In the genomic region with DNA sequence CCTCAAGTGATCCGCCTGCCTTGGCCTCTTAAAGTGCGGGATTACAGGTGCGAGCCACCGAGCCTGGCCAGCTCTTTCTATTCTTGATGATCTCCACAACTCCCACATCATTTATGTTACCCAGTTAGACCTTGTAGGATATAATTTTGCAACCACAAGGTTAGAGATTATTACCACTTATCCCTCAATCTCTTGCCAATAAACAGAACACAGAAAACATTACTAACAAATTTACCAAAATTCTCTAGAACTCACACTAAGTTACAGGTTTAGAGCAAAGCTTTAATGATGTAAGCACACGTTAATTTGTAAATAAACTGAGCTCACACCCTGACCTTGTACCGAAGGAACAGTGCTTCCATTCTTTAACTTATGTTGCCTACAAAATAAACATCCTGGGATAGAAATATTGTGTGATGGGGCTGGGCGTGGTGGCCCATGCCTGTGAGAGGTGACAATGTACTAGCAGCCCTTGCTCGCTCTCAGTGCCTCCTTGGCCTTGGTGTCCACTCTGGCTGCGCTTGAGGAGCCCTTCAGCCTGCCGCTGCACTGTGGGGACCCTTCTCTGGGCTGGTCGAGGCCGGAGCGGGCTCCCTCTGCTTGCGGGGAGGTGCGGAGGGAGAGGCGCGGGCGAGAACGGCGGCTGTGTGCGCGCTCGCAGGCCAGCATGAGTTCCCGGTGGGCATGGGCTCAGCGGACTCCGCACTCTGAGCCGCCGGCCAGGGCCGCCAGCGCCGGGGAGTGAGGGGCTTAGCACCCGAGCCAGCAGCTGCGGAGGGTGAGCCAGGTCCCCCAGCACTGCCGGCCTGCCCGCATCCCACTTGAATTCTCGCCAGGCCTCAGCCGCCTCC, we compare ENCODE assay signal across 1 cellular context.
TF ChIP-seq lines count a peak whose summit lies in the region.

No MANE protein-coding gene starts in this region.

TF ChIP-seq in HepG2, 621 proteins besides CTCF, POLR2A, EP300 and RAD21 (continued from another document and continues in another):
- TF ChIP-seq, protein P1, sequence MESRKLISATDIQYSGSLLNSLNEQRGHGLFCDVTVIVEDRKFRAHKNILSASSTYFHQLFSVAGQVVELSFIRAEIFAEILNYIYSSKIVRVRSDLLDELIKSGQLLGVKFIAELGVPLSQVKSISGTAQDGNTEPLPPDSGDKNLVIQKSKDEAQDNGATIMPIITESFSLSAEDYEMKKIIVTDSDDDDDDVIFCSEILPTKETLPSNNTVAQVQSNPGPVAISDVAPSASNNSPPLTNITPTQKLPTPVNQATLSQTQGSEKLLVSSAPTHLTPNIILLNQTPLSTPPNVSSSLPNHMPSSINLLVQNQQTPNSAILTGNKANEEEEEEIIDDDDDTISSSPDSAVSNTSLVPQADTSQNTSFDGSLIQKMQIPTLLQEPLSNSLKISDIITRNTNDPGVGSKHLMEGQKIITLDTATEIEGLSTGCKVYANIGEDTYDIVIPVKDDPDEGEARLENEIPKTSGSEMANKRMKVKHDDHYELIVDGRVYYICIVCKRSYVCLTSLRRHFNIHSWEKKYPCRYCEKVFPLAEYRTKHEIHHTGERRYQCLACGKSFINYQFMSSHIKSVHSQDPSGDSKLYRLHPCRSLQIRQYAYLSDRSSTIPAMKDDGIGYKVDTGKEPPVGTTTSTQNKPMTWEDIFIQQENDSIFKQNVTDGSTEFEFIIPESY (CRISPR knock-in tag; IDR thresholded peaks at IDR 0.05), result peak; percentile 59
- no peak for TF ChIP-seq SMARCE1 (IDR thresholded peaks at IDR 0.05; ENCODE audit: borderline replicate concordance)
- TF ChIP-seq KAT7 (CRISPR knock-in tag; IDR thresholded peaks at IDR 0.05; ENCODE audit: borderline replicate concordance), result no peak
- no peak for TF ChIP-seq IKZF4 (CRISPR knock-in tag; IDR thresholded peaks at IDR 0.05; ENCODE audit: borderline replicate concordance, low read depth, not compliant biosample characterization)
- no peak for TF ChIP-seq ZNF709 (CRISPR knock-in tag; IDR thresholded peaks at IDR 0.05)
- TF ChIP-seq NRL (CRISPR knock-in tag; IDR thresholded peaks at IDR 0.05; ENCODE audit: borderline replicate concordance), result 0 out of 2 replicates have a peak, but pooled peaks have one; percentile 63
- no peak for TF ChIP-seq HES4 (CRISPR knock-in tag; IDR thresholded peaks at IDR 0.05; ENCODE audit: borderline replicate concordance)
- no peak for TF ChIP-seq HNRNPK (IDR thresholded peaks at IDR 0.05; ENCODE audit: low read depth, low read length, poor library complexity, severe bottlenecking)
- peak; percentile 29; the same call in 1 of the 2 replicates for TF ChIP-seq ZSCAN21 (CRISPR knock-in tag; IDR thresholded peaks at IDR 0.05; ENCODE audit: borderline replicate concordance)
- no peak for TF ChIP-seq ZNF660 (CRISPR knock-in tag; IDR thresholded peaks at IDR 0.05; ENCODE audit: borderline replicate concordance, low read depth)
- TF ChIP-seq ZNF549 (CRISPR knock-in tag; IDR thresholded peaks at IDR 0.05), result no peak
- TF ChIP-seq, protein P2, sequence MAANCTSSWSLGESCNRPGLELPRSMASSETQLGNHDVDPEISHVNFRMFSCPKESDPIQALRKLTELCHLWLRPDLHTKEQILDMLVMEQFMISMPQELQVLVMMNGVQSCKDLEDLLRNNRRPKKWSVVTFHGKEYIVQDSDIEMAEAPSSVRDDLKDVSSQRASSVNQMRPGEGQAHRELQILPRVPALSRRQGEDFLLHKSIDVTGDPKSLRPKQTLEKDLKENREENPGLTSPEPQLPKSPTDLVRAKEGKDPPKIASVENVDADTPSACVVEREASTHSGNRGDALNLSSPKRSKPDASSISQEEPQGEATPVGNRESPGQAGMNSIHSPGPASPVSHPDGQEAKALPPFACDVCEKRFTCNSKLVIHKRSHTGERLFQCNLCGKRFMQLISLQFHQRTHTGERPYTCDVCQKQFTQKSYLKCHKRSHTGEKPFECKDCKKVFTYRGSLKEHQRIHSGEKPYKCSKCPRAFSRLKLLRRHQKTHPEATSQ (CRISPR knock-in tag; IDR thresholded peaks at IDR 0.05; ENCODE audit: borderline replicate concordance), result no peak
- TF ChIP-seq, protein P3, sequence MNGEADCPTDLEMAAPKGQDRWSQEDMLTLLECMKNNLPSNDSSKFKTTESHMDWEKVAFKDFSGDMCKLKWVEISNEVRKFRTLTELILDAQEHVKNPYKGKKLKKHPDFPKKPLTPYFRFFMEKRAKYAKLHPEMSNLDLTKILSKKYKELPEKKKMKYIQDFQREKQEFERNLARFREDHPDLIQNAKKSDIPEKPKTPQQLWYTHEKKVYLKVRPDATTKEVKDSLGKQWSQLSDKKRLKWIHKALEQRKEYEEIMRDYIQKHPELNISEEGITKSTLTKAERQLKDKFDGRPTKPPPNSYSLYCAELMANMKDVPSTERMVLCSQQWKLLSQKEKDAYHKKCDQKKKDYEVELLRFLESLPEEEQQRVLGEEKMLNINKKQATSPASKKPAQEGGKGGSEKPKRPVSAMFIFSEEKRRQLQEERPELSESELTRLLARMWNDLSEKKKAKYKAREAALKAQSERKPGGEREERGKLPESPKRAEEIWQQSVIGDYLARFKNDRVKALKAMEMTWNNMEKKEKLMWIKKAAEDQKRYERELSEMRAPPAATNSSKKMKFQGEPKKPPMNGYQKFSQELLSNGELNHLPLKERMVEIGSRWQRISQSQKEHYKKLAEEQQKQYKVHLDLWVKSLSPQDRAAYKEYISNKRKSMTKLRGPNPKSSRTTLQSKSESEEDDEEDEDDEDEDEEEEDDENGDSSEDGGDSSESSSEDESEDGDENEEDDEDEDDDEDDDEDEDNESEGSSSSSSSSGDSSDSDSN (CRISPR knock-in tag; IDR thresholded peaks at IDR 0.05), result peak; percentile 52; the same call in 1 of the 2 replicates
- TF ChIP-seq, protein P4, sequence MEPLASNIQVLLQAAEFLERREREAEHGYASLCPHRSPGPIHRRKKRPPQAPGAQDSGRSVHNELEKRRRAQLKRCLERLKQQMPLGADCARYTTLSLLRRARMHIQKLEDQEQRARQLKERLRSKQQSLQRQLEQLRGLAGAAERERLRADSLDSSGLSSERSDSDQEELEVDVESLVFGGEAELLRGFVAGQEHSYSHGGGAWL (CRISPR knock-in tag; IDR thresholded peaks at IDR 0.05), result no peak; the same call in 1 of the 2 replicates
- no peak for TF ChIP-seq HNRNPL (IDR thresholded peaks at IDR 0.05; ENCODE audit: low read depth, low read length)
- no peak for TF ChIP-seq ZNF496 (CRISPR knock-in tag; IDR thresholded peaks at IDR 0.05; ENCODE audit: insufficient replicate concordance)
- TF ChIP-seq ZBTB38 (CRISPR knock-in tag; IDR thresholded peaks at IDR 0.05), result peak; percentile 55
- no peak for TF ChIP-seq ARNT (IDR thresholded peaks at IDR 0.05)
- TF ChIP-seq U2AF1 (optimal IDR thresholded peaks at IDR 0.05; ENCODE audit: low read depth, low read length), result no peak
- TF ChIP-seq, protein P5, sequence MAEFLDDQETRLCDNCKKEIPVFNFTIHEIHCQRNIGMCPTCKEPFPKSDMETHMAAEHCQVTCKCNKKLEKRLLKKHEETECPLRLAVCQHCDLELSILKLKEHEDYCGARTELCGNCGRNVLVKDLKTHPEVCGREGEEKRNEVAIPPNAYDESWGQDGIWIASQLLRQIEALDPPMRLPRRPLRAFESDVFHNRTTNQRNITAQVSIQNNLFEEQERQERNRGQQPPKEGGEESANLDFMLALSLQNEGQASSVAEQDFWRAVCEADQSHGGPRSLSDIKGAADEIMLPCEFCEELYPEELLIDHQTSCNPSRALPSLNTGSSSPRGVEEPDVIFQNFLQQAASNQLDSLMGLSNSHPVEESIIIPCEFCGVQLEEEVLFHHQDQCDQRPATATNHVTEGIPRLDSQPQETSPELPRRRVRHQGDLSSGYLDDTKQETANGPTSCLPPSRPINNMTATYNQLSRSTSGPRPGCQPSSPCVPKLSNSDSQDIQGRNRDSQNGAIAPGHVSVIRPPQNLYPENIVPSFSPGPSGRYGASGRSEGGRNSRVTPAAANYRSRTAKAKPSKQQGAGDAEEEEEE (CRISPR knock-in tag; IDR thresholded peaks at IDR 0.05; ENCODE audit: borderline replicate concordance), result no peak
- peak; percentile 34; the same call in 1 of the 2 replicates for TF ChIP-seq SALL1 (CRISPR knock-in tag; IDR thresholded peaks at IDR 0.05)
- no peak for TF ChIP-seq ZNF558 (CRISPR knock-in tag; IDR thresholded peaks at IDR 0.05; ENCODE audit: borderline replicate concordance)
- TF ChIP-seq, protein P6, sequence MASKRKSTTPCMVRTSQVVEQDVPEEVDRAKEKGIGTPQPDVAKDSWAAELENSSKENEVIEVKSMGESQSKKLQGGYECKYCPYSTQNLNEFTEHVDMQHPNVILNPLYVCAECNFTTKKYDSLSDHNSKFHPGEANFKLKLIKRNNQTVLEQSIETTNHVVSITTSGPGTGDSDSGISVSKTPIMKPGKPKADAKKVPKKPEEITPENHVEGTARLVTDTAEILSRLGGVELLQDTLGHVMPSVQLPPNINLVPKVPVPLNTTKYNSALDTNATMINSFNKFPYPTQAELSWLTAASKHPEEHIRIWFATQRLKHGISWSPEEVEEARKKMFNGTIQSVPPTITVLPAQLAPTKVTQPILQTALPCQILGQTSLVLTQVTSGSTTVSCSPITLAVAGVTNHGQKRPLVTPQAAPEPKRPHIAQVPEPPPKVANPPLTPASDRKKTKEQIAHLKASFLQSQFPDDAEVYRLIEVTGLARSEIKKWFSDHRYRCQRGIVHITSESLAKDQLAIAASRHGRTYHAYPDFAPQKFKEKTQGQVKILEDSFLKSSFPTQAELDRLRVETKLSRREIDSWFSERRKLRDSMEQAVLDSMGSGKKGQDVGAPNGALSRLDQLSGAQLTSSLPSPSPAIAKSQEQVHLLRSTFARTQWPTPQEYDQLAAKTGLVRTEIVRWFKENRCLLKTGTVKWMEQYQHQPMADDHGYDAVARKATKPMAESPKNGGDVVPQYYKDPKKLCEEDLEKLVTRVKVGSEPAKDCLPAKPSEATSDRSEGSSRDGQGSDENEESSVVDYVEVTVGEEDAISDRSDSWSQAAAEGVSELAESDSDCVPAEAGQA (IDR thresholded peaks at IDR 0.05; ENCODE audit: low read depth), result no peak
- TF ChIP-seq, protein P6 (CRISPR knock-in tag; IDR thresholded peaks at IDR 0.05; ENCODE audit: borderline replicate concordance), result no peak
- TF ChIP-seq, protein P7, sequence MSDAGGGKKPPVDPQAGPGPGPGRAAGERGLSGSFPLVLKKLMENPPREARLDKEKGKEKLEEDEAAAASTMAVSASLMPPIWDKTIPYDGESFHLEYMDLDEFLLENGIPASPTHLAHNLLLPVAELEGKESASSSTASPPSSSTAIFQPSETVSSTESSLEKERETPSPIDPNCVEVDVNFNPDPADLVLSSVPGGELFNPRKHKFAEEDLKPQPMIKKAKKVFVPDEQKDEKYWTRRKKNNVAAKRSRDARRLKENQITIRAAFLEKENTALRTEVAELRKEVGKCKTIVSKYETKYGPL (CRISPR knock-in tag; IDR thresholded peaks at IDR 0.05), result no peak
- TF ChIP-seq ZKSCAN5 (CRISPR knock-in tag; IDR thresholded peaks at IDR 0.05), result no peak
- TF ChIP-seq, protein P8, sequence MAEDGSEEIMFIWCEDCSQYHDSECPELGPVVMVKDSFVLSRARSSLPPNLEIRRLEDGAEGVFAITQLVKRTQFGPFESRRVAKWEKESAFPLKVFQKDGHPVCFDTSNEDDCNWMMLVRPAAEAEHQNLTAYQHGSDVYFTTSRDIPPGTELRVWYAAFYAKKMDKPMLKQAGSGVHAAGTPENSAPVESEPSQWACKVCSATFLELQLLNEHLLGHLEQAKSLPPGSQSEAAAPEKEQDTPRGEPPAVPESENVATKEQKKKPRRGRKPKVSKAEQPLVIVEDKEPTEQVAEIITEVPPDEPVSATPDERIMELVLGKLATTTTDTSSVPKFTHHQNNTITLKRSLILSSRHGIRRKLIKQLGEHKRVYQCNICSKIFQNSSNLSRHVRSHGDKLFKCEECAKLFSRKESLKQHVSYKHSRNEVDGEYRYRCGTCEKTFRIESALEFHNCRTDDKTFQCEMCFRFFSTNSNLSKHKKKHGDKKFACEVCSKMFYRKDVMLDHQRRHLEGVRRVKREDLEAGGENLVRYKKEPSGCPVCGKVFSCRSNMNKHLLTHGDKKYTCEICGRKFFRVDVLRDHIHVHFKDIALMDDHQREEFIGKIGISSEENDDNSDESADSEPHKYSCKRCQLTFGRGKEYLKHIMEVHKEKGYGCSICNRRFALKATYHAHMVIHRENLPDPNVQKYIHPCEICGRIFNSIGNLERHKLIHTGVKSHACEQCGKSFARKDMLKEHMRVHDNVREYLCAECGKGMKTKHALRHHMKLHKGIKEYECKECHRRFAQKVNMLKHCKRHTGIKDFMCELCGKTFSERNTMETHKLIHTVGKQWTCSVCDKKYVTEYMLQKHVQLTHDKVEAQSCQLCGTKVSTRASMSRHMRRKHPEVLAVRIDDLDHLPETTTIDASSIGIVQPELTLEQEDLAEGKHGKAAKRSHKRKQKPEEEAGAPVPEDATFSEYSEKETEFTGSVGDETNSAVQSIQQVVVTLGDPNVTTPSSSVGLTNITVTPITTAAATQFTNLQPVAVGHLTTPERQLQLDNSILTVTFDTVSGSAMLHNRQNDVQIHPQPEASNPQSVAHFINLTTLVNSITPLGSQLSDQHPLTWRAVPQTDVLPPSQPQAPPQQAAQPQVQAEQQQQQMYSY (CRISPR knock-in tag; IDR thresholded peaks at IDR 0.05), result no peak
- TF ChIP-seq, protein P9, sequence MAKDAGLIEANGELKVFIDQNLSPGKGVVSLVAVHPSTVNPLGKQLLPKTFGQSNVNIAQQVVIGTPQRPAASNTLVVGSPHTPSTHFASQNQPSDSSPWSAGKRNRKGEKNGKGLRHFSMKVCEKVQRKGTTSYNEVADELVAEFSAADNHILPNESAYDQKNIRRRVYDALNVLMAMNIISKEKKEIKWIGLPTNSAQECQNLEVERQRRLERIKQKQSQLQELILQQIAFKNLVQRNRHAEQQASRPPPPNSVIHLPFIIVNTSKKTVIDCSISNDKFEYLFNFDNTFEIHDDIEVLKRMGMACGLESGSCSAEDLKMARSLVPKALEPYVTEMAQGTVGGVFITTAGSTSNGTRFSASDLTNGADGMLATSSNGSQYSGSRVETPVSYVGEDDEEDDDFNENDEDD (CRISPR knock-in tag; IDR thresholded peaks at IDR 0.05; ENCODE audit: borderline replicate concordance), result no peak
- TF ChIP-seq ZNF577 (CRISPR knock-in tag; IDR thresholded peaks at IDR 0.05; ENCODE audit: borderline replicate concordance, low read depth), result no peak
- TF ChIP-seq SOX13 (IDR thresholded peaks at IDR 0.05), result no peak
- TF ChIP-seq SOX13 (CRISPR knock-in tag; conservative IDR thresholded peaks at IDR 0.05 in 1 of 2, IDR thresholded peaks at IDR 0.05 in 1 of 2), result peak in 1 of 2 experiments; percentile 24; a peak in 1 of 4 replicates
- TF ChIP-seq CENPT (CRISPR knock-in tag; IDR thresholded peaks at IDR 0.05; ENCODE audit: low read depth), result no peak
- TF ChIP-seq ZNF230 (CRISPR knock-in tag; IDR thresholded peaks at IDR 0.05), result no peak
- peak; percentile 43; the same call in 1 of the 2 replicates for TF ChIP-seq SOX5 (CRISPR knock-in tag; IDR thresholded peaks at IDR 0.05; ENCODE audit: borderline replicate concordance)
